Comparison of ENCODE assay signal across 20 cellular contexts in the genomic region with DNA sequence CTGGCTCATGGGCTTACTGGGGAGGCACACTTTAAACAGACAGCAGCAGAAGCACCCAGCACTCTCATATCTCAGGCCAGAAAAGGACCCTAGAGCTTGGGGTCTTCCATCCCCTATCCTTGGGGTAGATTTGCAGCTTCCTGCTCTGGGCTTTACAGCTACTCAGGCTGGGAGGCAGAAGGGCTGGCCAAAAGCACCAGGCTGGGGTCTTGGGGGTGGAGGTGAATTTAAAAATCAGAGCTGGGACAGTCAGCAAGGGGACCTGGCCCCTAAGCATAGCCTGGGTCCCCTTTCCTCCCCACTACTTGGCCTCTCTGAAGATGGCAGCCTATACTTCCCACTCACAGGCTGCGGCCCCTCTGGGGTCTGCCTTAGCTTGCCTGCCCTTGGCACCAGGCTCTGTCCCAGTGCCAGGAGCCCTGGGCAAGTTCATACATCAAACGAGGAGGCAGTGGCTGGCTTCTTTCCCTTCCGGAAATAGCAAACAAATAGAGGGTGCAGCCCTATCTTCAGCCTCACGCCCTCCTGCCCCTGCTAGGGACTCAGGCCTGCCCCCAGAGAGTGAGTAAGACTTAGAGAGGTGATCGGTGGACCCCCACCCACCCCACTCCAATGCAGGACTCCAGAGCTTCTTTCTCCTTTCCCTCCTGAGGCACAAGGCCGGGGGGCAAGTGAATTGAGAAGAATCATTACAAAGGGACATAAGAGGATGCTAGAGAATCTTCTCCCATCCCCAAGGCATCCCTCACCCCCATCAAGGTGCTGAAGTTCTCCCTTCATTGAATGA. TPM values are rescaled to one million over a fixed set of nuclear protein-coding genes. Genes with fewer than 3 reads are reported as not detected.
DNase-seq lines count a peak whose midpoint lies in the region; ATAC-seq and TF ChIP-seq lines count a peak whose summit lies in the region.
"Had no signal": no experiment of that assay in that cellular context is flagged by ENCODE, and none has a peak within 500 bp of the region (broad histone marks: within the 10 kb centered on the region; RNA-seq: fewer than 3 reads in every experiment).

No MANE protein-coding gene starts in this region.

- POLR2A ChIA-PET in PC-3 (lab: Charles Lee; ENCODE audit: unreplicated experiment), result no interaction called here

- CTCF ChIA-PET in PC-3 (lab: Charles Lee), result no interaction called here

- TF ChIP-seq POLR2A in Peyer's patch (IDR thresholded peaks at IDR 0.05), result no peak

- H3K9ac ChIP-seq in skeletal muscle tissue (ENCODE audit: low read depth in 1 of 3, low read length in 3 of 3) (peak overlapping the region in 2 of 3 donors; percentile 16 to 30), PC-3 (ENCODE audit: low read length) (no peak overlapping the region)
- H3K9ac ChIP-seq: GM23248 had no signal

- ATAC-seq in left ventricle myocardium superior, result peak; percentile 19
- ATAC-seq in PC-3, result no peak

- H3K4me3 ChIP-seq in Peyer's patch (no peak overlapping the region), skeletal muscle tissue (ENCODE audit: low read length in 3 of 3) (no peak overlapping the region), PC-3 (ENCODE audit: low read length) (no peak overlapping the region)
- H3K4me3 ChIP-seq: GM23248 had no signal

- H3K4me2 ChIP-seq in PC-3 (ENCODE audit: low read length), result no peak overlapping the region

- BruUV-seq in PC-3 (replicated peaks; lab: Mats Ljungman, UMichigan), result no TSS peak

- TF ChIP-seq CTCF in Peyer's patch (IDR thresholded peaks at IDR 0.05), result no peak
- TF ChIP-seq CTCF in PC-3 (conservative IDR thresholded peaks at IDR 0.05; ENCODE audit: low read depth, low read length), result no peak

- H3K9me3 ChIP-seq in Peyer's patch, result no peaks in the 10 kb centered on the region
- no peaks in the 10 kb centered on the region for H3K9me3 ChIP-seq in skeletal muscle tissue (ENCODE audit: control insufficient read depth in 3 of 3, low read length in 3 of 3)
- H3K9me3 ChIP-seq in PC-3 (ENCODE audit: low read length), result no peaks in the 10 kb centered on the region

- H3K4me1 ChIP-seq in Peyer's patch (no peaks in the 10 kb centered on the region), skeletal muscle tissue (ENCODE audit: control insufficient read depth in 3 of 3, insufficient read depth in 3 of 3, low read length in 3 of 3) (peaks cover 42 to 63% (median 63%) of the 10 kb centered on the region in 3 donors), PC-3 (ENCODE audit: insufficient read depth, low read length) (no peaks in the 10 kb centered on the region)

- H3K27me3 ChIP-seq in Peyer's patch, result no peaks in the 10 kb centered on the region
- H3K27me3 ChIP-seq in skeletal muscle tissue (ENCODE audit: control insufficient read depth in 3 of 3, insufficient read depth in 3 of 3, low read length in 3 of 3), result peaks cover 0 to 2% (median 0%) of the 10 kb centered on the region in 3 donors
- H3K27me3 ChIP-seq in PC-3 (ENCODE audit: low read length), result peaks cover 3% of the 10 kb centered on the region; the same call in 1 of the 2 replicates

- no peaks in the 10 kb centered on the region for H3F3A ChIP-seq in PC-3 (ENCODE audit: low read length, unreplicated experiment)

- no peaks in the 10 kb centered on the region for H3K79me2 ChIP-seq in PC-3 (ENCODE audit: low read length)

- H3K36me3 ChIP-seq in Peyer's patch, result no peaks in the 10 kb centered on the region
- no peaks in the 10 kb centered on the region for H3K36me3 ChIP-seq in skeletal muscle tissue (ENCODE audit: control insufficient read depth in 3 of 3, insufficient read depth in 3 of 3, low read length in 3 of 3)
- no peaks in the 10 kb centered on the region for H3K36me3 ChIP-seq in PC-3 (ENCODE audit: low read depth, low read length)

- peak; percentile 1 for DNase-seq in NCI-H1105 treated with DMSO at 0.1 percent for 48 hours (lab: John Stamatoyannopoulos, UW)
- no peak for DNase-seq in NCI-H1105 (lab: John Stamatoyannopoulos, UW)
- DNase-seq in Peyer's patch, result peak in 2 of 3 donors; percentile 32 to 33
- DNase-seq in left ventricle myocardium superior, result peak; percentile 58
- no peak for DNase-seq in PC-3
- no peak for DNase-seq in OCI-M1 (lab: John Stamatoyannopoulos, UW)
- no peak for DNase-seq in NCI-H1048 (lab: John Stamatoyannopoulos, UW)
- DNase-seq: 8988T; activated naive CD4-positive, alpha-beta T cell treated with anti-CD3 and anti-CD28 coated beads for 36 hours; DND-41; GM23248; hypothalamus; naive B cell; NCI-H1930; NCI-H524; SW 1271 had no signal

- no peaks in the 10 kb centered on the region for H4K20me1 ChIP-seq in PC-3 (ENCODE audit: low read length)

- no peak overlapping the region for H2AFZ ChIP-seq in PC-3 (ENCODE audit: low read length)
- H2AFZ ChIP-seq: GM23248 had no signal

- no peaks in the 10 kb centered on the region for H3K9me2 ChIP-seq in PC-3 (replicated peaks; ENCODE audit: low read length)

- intact Hi-C loops in left ventricle myocardium superior (cut with micrococcal nuclease) (no loop called here), PC-3 (cut with micrococcal nuclease) (no loop called here)

- H3K27ac ChIP-seq in Peyer's patch (no peak overlapping the region), skeletal muscle tissue (ENCODE audit: low read depth, low read length) (no peak overlapping the region), PC-3 (ENCODE audit: low read length) (no peak overlapping the region)
- H3K27ac ChIP-seq: GM23248 had no signal

RNA-seq across cellular contexts. Expression of a gene that starts 26.0 kb away (rescaled TPM):
- 100 to 1,000 TPM in 2 of 4 donors, 10 to 100 TPM in 2; 23.1 to 156 (median 81.1) TPM for total RNA-seq in Peyer's patch
- total RNA-seq in left ventricle myocardium superior, result 783 TPM
- total RNA-seq in skeletal muscle tissue, result 73.1 TPM
- total RNA-seq in PC-3 (2014; rRNA removed), result 1.0 and 1.5 TPM in 2 replicates

RNA-seq across cellular contexts. Expression of a gene that starts 40.3 kb away (rescaled TPM):
- total RNA-seq in Peyer's patch, result 1 to 10 TPM in 1 of 4 donors, under 1 TPM in 1, not detected in 2; 0.27 to 5.0 TPM
- not detected for total RNA-seq in left ventricle myocardium superior
- not detected for total RNA-seq in skeletal muscle tissue
- total RNA-seq in PC-3 (2014; rRNA removed), result not detected in 2 replicates
- total RNA-seq: activated CD8-positive, alpha-beta memory T cell treated with anti-CD3 and anti-CD28 coated beads for 36 hours; GM23248; HT1080; temporal lobe had no signal

Comparison
In these comparisons a context has a peak if more than half of its experiments do, and no peak if none do; other contexts are left out.
1. DNase-seq: peak in NCI-H1105 treated with DMSO at 0.1 percent for 48 hours (single experiment), Peyer's patch (2 of 3) and left ventricle myocardium superior (single experiment); none in NCI-H1105 (single experiment), PC-3 (single experiment), OCI-M1 (single experiment) and NCI-H1048 (single experiment).